Comparison of ENCODE assay signal across 1 cellular context in the genomic region with DNA sequence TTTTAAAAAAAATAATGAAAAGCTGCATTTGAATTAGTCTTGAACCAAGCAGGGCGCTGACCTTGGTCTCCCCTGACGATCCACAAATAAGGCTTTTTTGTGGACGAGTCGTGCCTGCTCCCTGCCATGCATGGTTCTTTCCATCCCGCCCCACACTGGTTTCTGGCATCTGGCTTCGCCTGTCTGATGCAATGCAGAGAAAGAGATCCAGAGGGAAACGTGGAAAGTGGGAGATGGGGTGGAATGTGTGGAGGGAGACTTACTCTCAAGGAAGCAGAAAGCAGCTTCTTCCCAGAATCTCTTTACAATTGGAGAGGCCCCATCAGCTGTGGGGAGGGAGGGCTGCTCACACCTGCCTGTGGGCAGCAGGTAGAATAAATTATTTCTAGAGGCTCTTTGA.
TF ChIP-seq lines count a peak whose summit lies in the region.

No MANE protein-coding gene starts in this region.

TF ChIP-seq in HEK293, 187 proteins besides CTCF, POLR2A, EP300 and RAD21 (continued from another document):
- TF ChIP-seq, protein P1, sequence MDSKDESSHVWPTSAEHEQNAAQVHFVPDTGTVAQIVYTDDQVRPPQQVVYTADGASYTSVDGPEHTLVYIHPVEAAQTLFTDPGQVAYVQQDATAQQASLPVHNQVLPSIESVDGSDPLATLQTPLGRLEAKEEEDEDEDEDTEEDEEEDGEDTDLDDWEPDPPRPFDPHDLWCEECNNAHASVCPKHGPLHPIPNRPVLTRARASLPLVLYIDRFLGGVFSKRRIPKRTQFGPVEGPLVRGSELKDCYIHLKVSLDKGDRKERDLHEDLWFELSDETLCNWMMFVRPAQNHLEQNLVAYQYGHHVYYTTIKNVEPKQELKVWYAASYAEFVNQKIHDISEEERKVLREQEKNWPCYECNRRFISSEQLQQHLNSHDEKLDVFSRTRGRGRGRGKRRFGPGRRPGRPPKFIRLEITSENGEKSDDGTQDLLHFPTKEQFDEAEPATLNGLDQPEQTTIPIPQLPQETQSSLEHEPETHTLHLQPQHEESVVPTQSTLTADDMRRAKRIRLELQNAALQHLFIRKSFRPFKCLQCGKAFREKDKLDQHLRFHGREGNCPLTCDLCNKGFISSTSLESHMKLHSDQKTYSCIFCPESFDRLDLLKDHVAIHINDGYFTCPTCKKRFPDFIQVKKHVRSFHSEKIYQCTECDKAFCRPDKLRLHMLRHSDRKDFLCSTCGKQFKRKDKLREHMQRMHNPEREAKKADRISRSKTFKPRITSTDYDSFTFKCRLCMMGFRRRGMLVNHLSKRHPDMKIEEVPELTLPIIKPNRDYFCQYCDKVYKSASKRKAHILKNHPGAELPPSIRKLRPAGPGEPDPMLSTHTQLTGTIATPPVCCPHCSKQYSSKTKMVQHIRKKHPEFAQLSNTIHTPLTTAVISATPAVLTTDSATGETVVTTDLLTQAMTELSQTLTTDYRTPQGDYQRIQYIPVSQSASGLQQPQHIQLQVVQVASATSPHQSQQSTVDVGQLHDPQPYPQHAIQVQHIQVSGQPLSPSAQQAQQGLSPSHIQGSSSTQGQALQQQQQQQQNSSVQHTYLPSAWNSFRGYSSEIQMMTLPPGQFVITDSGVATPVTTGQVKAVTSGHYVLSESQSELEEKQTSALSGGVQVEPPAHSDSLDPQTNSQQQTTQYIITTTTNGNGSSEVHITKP (tag by site-specific recombination; IDR thresholded peaks at IDR 0.05) = peak; percentile 72
- TF ChIP-seq ZBTB17 (tag by site-specific recombination; IDR thresholded peaks at IDR 0.05) = peak; percentile 35; the same call in 1 of the 2 replicates
- TF ChIP-seq, protein P2, sequence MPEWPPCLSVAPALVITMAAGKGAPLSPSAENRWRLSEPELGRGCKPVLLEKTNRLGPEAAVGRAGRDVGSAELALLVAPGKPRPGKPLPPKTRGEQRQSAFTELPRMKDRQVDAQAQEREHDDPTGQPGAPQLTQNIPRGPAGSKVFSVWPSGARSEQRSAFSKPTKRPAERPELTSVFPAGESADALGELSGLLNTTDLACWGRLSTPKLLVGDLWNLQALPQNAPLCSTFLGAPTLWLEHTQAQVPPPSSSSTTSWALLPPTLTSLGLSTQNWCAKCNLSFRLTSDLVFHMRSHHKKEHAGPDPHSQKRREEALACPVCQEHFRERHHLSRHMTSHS (tag by site-specific recombination; IDR thresholded peaks at IDR 0.05) = no peak
TF ChIP-seq in HEK293: peak in this region for 3.
